In genomic region chr6:73969982-73970960, GRCh38 we compare ENCODE assay signal across 10 cellular contexts.
DNase-seq lines count a peak whose midpoint lies in the region; ATAC-seq and TF ChIP-seq lines count a peak whose summit lies in the region.
"Had no signal": no experiment of that assay in that cellular context is flagged by ENCODE, and none has a peak within 500 bp of the region (broad histone marks: within the 10 kb centered on the region; RNA-seq: fewer than 3 reads in every experiment).

No MANE protein-coding gene starts in this region.

- no peak overlapping the region for H3K27ac Mint-ChIP-seq in Caco-2 (ENCODE audit: unreplicated experiment)
- no peak overlapping the region for H3K27ac Mint-ChIP-seq in effector memory CD8-positive, alpha-beta T cell
- no peak overlapping the region for H3K27ac Mint-ChIP-seq in activated CD8-positive, alpha-beta memory T cell treated with anti-CD3 and anti-CD28 coated beads, Interleukin-2, amount 10 ng/mL, durations not matched to agents 7 days and 5 days
- H3K27ac Mint-ChIP-seq: IgD-negative memory B cell had no signal

- H3K4me1 ChIP-seq in Caco-2 (no peaks in the 10 kb centered on the region), esophagus muscularis mucosa (peaks cover 0 to 13% (median 12%) of the 10 kb centered on the region in 4 donors)

- H3K4me1 Mint-ChIP-seq in Caco-2 (ENCODE audit: low read depth, unreplicated experiment) = no peaks in the 10 kb centered on the region
- H3K4me1 Mint-ChIP-seq in effector memory CD8-positive, alpha-beta T cell (ENCODE audit: low read depth in 2 of 2) = no peaks in the 10 kb centered on the region
- no peaks in the 10 kb centered on the region for H3K4me1 Mint-ChIP-seq in activated CD8-positive, alpha-beta memory T cell treated with anti-CD3 and anti-CD28 coated beads, Interleukin-2, amount 10 ng/mL, durations not matched to agents 7 days and 5 days
- H3K4me1 Mint-ChIP-seq: IgD-negative memory B cell had no signal

- intact Hi-C loops in Caco-2 (cut with micrococcal nuclease; ENCODE audit: unreplicated experiment) = loop anchor here (1.0 to 10.0 kb wide), 2 partner anchors 235 to 1241 kb away; no protein-coding TSS in a partner anchor
- intact Hi-C loops in esophagus muscularis mucosa (cut with DNase I) = loop anchor here (5.0 kb wide), 1 partner anchor 1242 kb away; no protein-coding TSS in a partner anchor

- H3K9me3 ChIP-seq in Caco-2 (no peaks in the 10 kb centered on the region), esophagus muscularis mucosa (no peaks in the 10 kb centered on the region)

- H3K9me3 Mint-ChIP-seq in Caco-2 (ENCODE audit: unreplicated experiment) = no peaks in the 10 kb centered on the region
- H3K9me3 Mint-ChIP-seq in effector memory CD8-positive, alpha-beta T cell = no peaks in the 10 kb centered on the region
- H3K9me3 Mint-ChIP-seq in activated CD8-positive, alpha-beta memory T cell treated with anti-CD3 and anti-CD28 coated beads, Interleukin-2, amount 10 ng/mL, durations not matched to agents 7 days and 5 days (ENCODE audit: low read depth) = no peaks in the 10 kb centered on the region

- WGBS in esophagus muscularis mucosa = 55% methylated on average over 7 of the region's 7 CpGs

- H3K4me3 ChIP-seq in Caco-2 (ENCODE audit: low read depth, low read length) = no peak overlapping the region
- no peak overlapping the region for H3K4me3 ChIP-seq in esophagus muscularis mucosa
- H3K4me3 ChIP-seq: lung had no signal

- TF ChIP-seq CTCF in Caco-2 (IDR thresholded peaks at IDR 0.05; ENCODE audit: insufficient read depth in 1 of 2, low read depth in 1 of 2, low read length in 1 of 2, severe bottlenecking in 1 of 2, unreplicated experiment in 1 of 2) = peak; percentile 51 to 64
- peak; percentile 57 to 71 (median 69) for TF ChIP-seq CTCF in esophagus muscularis mucosa (IDR thresholded peaks at IDR 0.05)

- CTCF ChIA-PET in Caco-2 (lab: Charles Lee) (no interaction called here), HEK293T (lab: Yijun Ruan, JAX) (interaction anchor here (0.6 to 1.3 kb wide), 8 partner anchors 85 to 1234 kb away, joined by 3 to 11 read pairs (median 4); no protein-coding TSS in a partner anchor)
- CTCF ChIA-PET in activated CD8-positive, alpha-beta memory T cell treated with anti-CD3 and anti-CD28 coated beads, Interleukin-2, amount 10 ng/mL, durations not matched to agents 7 days and 5 days (lab: Charles Lee) = interaction anchor here (0.7 to 1.6 kb wide), 4 partner anchors 227 to 1239 kb away, joined by 3 to 4 read pairs (median 3); no protein-coding TSS in a partner anchor

- H3K27me3 Mint-ChIP-seq in Caco-2 (ENCODE audit: insufficient read depth, unreplicated experiment) = peaks cover 3% of the 10 kb centered on the region
- peaks cover 7 to 9% of the 10 kb centered on the region in 2 donors for H3K27me3 Mint-ChIP-seq in effector memory CD8-positive, alpha-beta T cell
- no peaks in the 10 kb centered on the region for H3K27me3 Mint-ChIP-seq in activated CD8-positive, alpha-beta memory T cell treated with anti-CD3 and anti-CD28 coated beads, Interleukin-2, amount 10 ng/mL, durations not matched to agents 7 days and 5 days

- H3K36me3 ChIP-seq in Caco-2 (ENCODE audit: control insufficient read depth, insufficient read depth, low read length) (no peaks in the 10 kb centered on the region), esophagus muscularis mucosa (no peaks in the 10 kb centered on the region)

- no peak overlapping the region for H3K4me3 Mint-ChIP-seq in Caco-2 (ENCODE audit: unreplicated experiment)
- H3K4me3 Mint-ChIP-seq in effector memory CD8-positive, alpha-beta T cell = no peak overlapping the region
- no peak overlapping the region for H3K4me3 Mint-ChIP-seq in activated CD8-positive, alpha-beta memory T cell treated with anti-CD3 and anti-CD28 coated beads, Interleukin-2, amount 10 ng/mL, durations not matched to agents 7 days and 5 days
- H3K4me3 Mint-ChIP-seq: IgD-negative memory B cell had no signal

- H3K36me3 Mint-ChIP-seq in Caco-2 (ENCODE audit: insufficient read depth, unreplicated experiment) = no peaks in the 10 kb centered on the region
- H3K36me3 Mint-ChIP-seq in effector memory CD8-positive, alpha-beta T cell (ENCODE audit: insufficient read depth) = no peaks in the 10 kb centered on the region
- H3K36me3 Mint-ChIP-seq in activated CD8-positive, alpha-beta memory T cell treated with anti-CD3 and anti-CD28 coated beads, Interleukin-2, amount 10 ng/mL, durations not matched to agents 7 days and 5 days = no peaks in the 10 kb centered on the region
- H3K36me3 Mint-ChIP-seq: IgD-negative memory B cell had no signal

- no peak for ATAC-seq in effector memory CD8-positive, alpha-beta T cell (replicated peaks)
- no peak for ATAC-seq in activated CD8-positive, alpha-beta memory T cell treated with anti-CD3 and anti-CD28 coated beads, Interleukin-2, amount 10 ng/mL, durations not matched to agents 7 days and 5 days
- ATAC-seq in HG02571 (IDR thresholded peaks at IDR 0.05; ENCODE audit: unreplicated experiment) = no peak

- DNase-seq in Caco-2 (peak in 1 of 2 experiments; percentile 48), HEK293T (ENCODE audit: extremely low spot score) (peak; percentile 23), OCI-M1 (lab: John Stamatoyannopoulos, UW) (peak; percentile 82), esophagus muscularis mucosa (ENCODE audit: extremely low spot score) (no peak), non-pigmented ciliary epithelial cell (ENCODE audit: low read depth) (peak; percentile 46)
- no peak for DNase-seq in effector memory CD8-positive, alpha-beta T cell
- no peak for DNase-seq in activated CD8-positive, alpha-beta memory T cell treated with anti-CD3 and anti-CD28 coated beads, Interleukin-2, amount 10 ng/mL, durations not matched to agents 7 days and 5 days

- H3K27me3 ChIP-seq in Caco-2 (replicated peaks; ENCODE audit: control insufficient read depth, insufficient read depth, low read length) = no peaks in the 10 kb centered on the region
- H3K27me3 ChIP-seq in esophagus muscularis mucosa = no peaks in the 10 kb centered on the region

- BruUV-seq in Caco-2 (replicated peaks; lab: Mats Ljungman, UMichigan) = no TSS peak

- POLR2A ChIA-PET in Caco-2 (lab: Charles Lee) (no interaction called here), HEK293T (lab: Yijun Ruan, JAX) (interaction anchor here (0.7 kb wide), 1 partner anchor 19 kb away, joined by 4 read pairs; no protein-coding TSS in a partner anchor)

- TF ChIP-seq EP300 in esophagus muscularis mucosa (IDR thresholded peaks at IDR 0.05) = no peak

- TF ChIP-seq POLR2A in esophagus muscularis mucosa (IDR thresholded peaks at IDR 0.05; ENCODE audit: low read depth) = no peak

- H3K27ac ChIP-seq in esophagus muscularis mucosa (replicated peaks in 1 of 4) = no peak overlapping the region

TF ChIP-seq in HEK293T, 16 proteins besides CTCF, POLR2A, EP300 and RAD21:
- TF ChIP-seq FOXM1 (IDR thresholded peaks at IDR 0.05; ENCODE audit: borderline replicate concordance) = no peak
- TF ChIP-seq FOXK2 (IDR thresholded peaks at IDR 0.05) = no peak
- TF ChIP-seq ELF4 (IDR thresholded peaks at IDR 0.05) = no peak
- no peak for TF ChIP-seq SUZ12 (IDR thresholded peaks at IDR 0.05)
- no peak for TF ChIP-seq HDGF (IDR thresholded peaks at IDR 0.05; ENCODE audit: borderline replicate concordance)
- TF ChIP-seq L3MBTL2 (conservative IDR thresholded peaks at IDR 0.05) = no peak
- no peak for TF ChIP-seq NFRKB (IDR thresholded peaks at IDR 0.05)
- no peak for TF ChIP-seq SP1 (IDR thresholded peaks at IDR 0.05)
- TF ChIP-seq FOXA1 (IDR thresholded peaks at IDR 0.05) = no peak
- TF ChIP-seq ARNT (IDR thresholded peaks at IDR 0.05) = no peak
- TF ChIP-seq CTBP1 (IDR thresholded peaks at IDR 0.05; ENCODE audit: borderline replicate concordance) = no peak
- no peak for TF ChIP-seq LEF1 (IDR thresholded peaks at IDR 0.05; ENCODE audit: borderline replicate concordance)
- TF ChIP-seq TARDBP (IDR thresholded peaks at IDR 0.05) = no peak
- peak; percentile 69 for TF ChIP-seq ZNF384 (IDR thresholded peaks at IDR 0.05)
- peak; percentile 54; the same call in 1 of the 2 replicates for TF ChIP-seq PKNOX1 (IDR thresholded peaks at IDR 0.05)
- no peak for TF ChIP-seq BHLHE40 (IDR thresholded peaks at IDR 0.05; ENCODE audit: borderline replicate concordance)

Comparison
In these comparisons a context has a peak if more than half of its experiments do, and no peak if none do; other contexts are left out.
1. DNase-seq: peak in HEK293T (single experiment), OCI-M1 (single experiment) and non-pigmented ciliary epithelial cell (single experiment); none in esophagus muscularis mucosa (single experiment), effector memory CD8-positive, alpha-beta T cell (0 of 3) and activated CD8-positive, alpha-beta memory T cell treated with anti-CD3 and anti-CD28 coated beads, Interleukin-2, amount 10 ng/mL, durations not matched to agents 7 days and 5 days (single experiment).